1 cellular context compared by ENCODE assay signal in the genomic region with DNA sequence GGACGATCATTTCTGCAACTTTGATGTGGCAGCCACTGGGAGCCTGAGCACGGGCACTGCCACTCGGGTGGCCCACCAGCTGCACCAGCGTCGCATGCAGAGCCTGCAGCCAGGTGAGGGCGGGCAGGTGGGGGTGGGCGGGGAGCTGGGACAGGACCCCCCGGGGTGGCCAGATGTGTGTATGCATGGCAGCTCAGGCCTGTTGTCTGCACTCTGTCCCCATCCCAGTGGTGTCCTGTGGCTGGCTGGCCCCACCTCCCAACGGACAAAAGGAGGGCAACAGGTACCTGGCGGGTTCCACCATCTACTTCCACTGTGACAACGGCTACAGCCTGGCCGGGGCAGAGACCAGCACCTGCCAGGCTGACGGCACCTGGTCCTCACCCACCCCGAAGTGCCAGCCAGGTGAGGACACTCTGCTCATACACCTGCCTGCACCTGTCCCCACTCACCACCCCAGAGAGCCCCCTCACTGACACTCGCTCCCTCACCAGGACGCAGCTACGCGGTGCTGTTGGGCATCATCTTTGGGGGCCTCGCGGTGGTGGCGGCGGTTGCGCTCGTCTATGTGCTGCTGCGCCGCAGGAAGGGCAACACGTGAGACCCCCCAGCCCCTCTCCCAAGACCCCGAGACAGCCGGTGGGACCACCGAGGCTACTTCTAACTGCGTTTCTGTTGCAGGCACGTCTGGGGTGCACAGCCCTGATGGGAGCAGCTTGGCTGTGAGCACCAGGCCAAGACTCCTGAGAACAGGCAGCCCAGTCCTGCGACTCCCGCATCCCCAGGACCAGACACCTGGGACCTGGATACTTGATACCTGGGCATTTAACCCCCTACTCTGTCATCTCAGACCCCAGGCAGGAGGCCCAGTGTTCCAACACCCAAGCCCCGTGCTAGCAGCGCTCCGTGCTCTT.
TF ChIP-seq lines count a peak whose summit lies in the region.

No MANE protein-coding gene starts in this region.

TF ChIP-seq in HCT116, 20 proteins besides CTCF, POLR2A, EP300 and RAD21 (continued from another document):
- TF ChIP-seq, protein P1, sequence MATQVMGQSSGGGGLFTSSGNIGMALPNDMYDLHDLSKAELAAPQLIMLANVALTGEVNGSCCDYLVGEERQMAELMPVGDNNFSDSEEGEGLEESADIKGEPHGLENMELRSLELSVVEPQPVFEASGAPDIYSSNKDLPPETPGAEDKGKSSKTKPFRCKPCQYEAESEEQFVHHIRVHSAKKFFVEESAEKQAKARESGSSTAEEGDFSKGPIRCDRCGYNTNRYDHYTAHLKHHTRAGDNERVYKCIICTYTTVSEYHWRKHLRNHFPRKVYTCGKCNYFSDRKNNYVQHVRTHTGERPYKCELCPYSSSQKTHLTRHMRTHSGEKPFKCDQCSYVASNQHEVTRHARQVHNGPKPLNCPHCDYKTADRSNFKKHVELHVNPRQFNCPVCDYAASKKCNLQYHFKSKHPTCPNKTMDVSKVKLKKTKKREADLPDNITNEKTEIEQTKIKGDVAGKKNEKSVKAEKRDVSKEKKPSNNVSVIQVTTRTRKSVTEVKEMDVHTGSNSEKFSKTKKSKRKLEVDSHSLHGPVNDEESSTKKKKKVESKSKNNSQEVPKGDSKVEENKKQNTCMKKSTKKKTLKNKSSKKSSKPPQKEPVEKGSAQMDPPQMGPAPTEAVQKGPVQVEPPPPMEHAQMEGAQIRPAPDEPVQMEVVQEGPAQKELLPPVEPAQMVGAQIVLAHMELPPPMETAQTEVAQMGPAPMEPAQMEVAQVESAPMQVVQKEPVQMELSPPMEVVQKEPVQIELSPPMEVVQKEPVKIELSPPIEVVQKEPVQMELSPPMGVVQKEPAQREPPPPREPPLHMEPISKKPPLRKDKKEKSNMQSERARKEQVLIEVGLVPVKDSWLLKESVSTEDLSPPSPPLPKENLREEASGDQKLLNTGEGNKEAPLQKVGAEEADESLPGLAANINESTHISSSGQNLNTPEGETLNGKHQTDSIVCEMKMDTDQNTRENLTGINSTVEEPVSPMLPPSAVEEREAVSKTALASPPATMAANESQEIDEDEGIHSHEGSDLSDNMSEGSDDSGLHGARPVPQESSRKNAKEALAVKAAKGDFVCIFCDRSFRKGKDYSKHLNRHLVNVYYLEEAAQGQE (IDR thresholded peaks at IDR 0.05; ENCODE audit: low read depth), result no peak
- no peak for TF ChIP-seq SIN3A (IDR thresholded peaks at IDR 0.05; ENCODE audit: low read depth)
- no peak for TF ChIP-seq ATF3 (IDR thresholded peaks at IDR 0.05)
- TF ChIP-seq JUND (IDR thresholded peaks at IDR 0.05), result no peak
- TF ChIP-seq ZBTB33 (IDR thresholded peaks at IDR 0.05; ENCODE audit: extremely low read depth, insufficient replicate concordance, low read length), result no peak
- no peak for TF ChIP-seq ZNF274 (IDR thresholded peaks at IDR 0.05; ENCODE audit: low read depth, low read length)
- TF ChIP-seq EZH2 (IDR thresholded peaks at IDR 0.05), result no peak
- no peak for TF ChIP-seq ELF1 (IDR thresholded peaks at IDR 0.05; ENCODE audit: borderline replicate concordance, low read depth)
- no peak for TF ChIP-seq YY1 (IDR thresholded peaks at IDR 0.05; ENCODE audit: extremely low read depth, insufficient replicate concordance, low read depth, low read length)
- no peak for TF ChIP-seq TCF7L2 (IDR thresholded peaks at IDR 0.05; ENCODE audit: borderline replicate concordance, extremely low read depth, insufficient read depth, insufficient read length)
